In the genomic region with DNA sequence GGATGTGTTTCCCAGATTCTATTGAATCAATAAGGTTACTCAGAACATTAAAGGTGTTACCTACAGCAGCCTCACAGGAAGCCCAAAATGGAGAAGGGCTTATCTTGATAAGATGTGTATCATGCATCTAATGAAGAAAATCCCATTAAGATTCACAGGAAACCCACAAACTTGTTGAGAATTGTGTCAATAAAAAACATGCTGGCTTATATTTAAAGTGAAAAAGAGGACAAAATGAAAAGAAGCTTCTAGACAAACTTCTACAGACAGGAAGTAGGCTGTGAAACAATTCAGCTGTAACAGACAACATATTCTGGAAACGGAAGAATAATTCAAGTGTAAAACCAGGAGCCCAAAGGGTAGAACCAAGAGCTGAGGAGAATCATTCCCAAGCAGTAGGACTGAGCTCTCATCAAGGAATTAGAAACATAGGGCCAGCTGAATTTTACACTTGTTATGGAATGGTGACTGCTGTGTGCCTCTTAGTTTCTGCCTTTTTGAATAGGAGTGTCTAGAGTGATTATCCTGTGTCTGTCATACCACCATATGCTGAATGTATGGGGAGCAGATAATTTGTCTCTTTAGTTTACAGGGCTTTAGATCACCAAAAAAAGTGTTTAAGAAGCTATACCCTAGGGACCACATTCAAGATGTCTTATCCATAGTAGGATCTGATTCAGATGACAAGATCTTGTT, we compare ENCODE assay signal across 10 cellular contexts. TPM values are rescaled to one million over a fixed set of nuclear protein-coding genes. Genes with fewer than 3 reads are reported as not detected.
DNase-seq lines count a peak whose midpoint lies in the region; ATAC-seq and TF ChIP-seq lines count a peak whose summit lies in the region.
"Had no signal": no experiment of that assay in that cellular context is flagged by ENCODE, and none has a peak within 500 bp of the region (broad histone marks: within the 10 kb centered on the region; RNA-seq: fewer than 3 reads in every experiment).

No MANE protein-coding gene starts in this region.

- H3K9me3 Mint-ChIP-seq in activated T-cell treated with anti-CD3 and anti-CD28 coated beads, Interleukin-2, amount 50 U/mL, for 24 hours = no peaks in the 10 kb centered on the region

- H3K36me3 ChIP-seq in left lung (peaks cover 0 to 9% of the 10 kb centered on the region in 2 donors), tibial artery (peaks cover 0 to 6% (median 0%) of the 10 kb centered on the region in 3 donors)

- peak overlapping the region; percentile 9 to 57 for H3K27ac ChIP-seq in left lung
- peak overlapping the region; percentile 29 to 39 for H3K27ac ChIP-seq in tibial artery
- H3K27ac ChIP-seq: brain microvascular endothelial cell had no signal

- H3K27me3 Mint-ChIP-seq in activated T-cell treated with anti-CD3 and anti-CD28 coated beads, Interleukin-2, amount 50 U/mL, for 24 hours = no peaks in the 10 kb centered on the region

- no peak overlapping the region for H3K4me3 ChIP-seq in left lung
- H3K4me3 ChIP-seq in tibial artery = no peak overlapping the region

- no peaks in the 10 kb centered on the region for H3K27me3 ChIP-seq in left lung
- no peaks in the 10 kb centered on the region for H3K27me3 ChIP-seq in tibial artery
- H3K27me3 ChIP-seq: brain microvascular endothelial cell had no signal

- DNase-seq in activated T-cell treated with anti-CD3 and anti-CD28 coated beads, Interleukin-2, amount 50 U/mL, for 24 hours = no peak
- no peak for DNase-seq in activated T-cell treated with anti-CD3 and anti-CD28 coated beads, Interleukin-2, amount 50 U/mL, for 1 hour
- DNase-seq in T-helper 22 cell (ENCODE audit: low read depth) = peak; percentile 18
- DNase-seq in left lung = no peak
- no peak for DNase-seq in tibial artery
- no peak for DNase-seq in NOMO-1 (lab: John Stamatoyannopoulos, UW; ENCODE audit: unreplicated experiment in 2 of 2)
- no peak for DNase-seq in midbrain (lab: John Stamatoyannopoulos, UW)
- DNase-seq: brain microvascular endothelial cell, NCI-H1105 had no signal

- H3K4me1 ChIP-seq in left lung (peaks cover 9 to 51% of the 10 kb centered on the region in 2 donors), tibial artery (peaks cover 6 to 35% (median 22%) of the 10 kb centered on the region in 4 donors)

- intact Hi-C loops in left lung (cut with DNase I) = no loop called here
- intact Hi-C loops in tibial artery (cut with DNase I; ENCODE audit: low total_unique reads) = no loop called here

- ATAC-seq in left lung (no peak), GM18868 (IDR thresholded peaks at IDR 0.05; ENCODE audit: unreplicated experiment) (no peak)

- H3K4me1 Mint-ChIP-seq in activated T-cell treated with anti-CD3 and anti-CD28 coated beads, Interleukin-2, amount 50 U/mL, for 24 hours (ENCODE audit: low read depth) = peaks cover 74% of the 10 kb centered on the region

- H3K9me3 ChIP-seq in left lung = no peaks in the 10 kb centered on the region
- H3K9me3 ChIP-seq in tibial artery = no peaks in the 10 kb centered on the region

- H3K4me3 Mint-ChIP-seq in activated T-cell treated with anti-CD3 and anti-CD28 coated beads, Interleukin-2, amount 50 U/mL, for 24 hours = peak overlapping the region; percentile 57

- H3K36me3 Mint-ChIP-seq in activated T-cell treated with anti-CD3 and anti-CD28 coated beads, Interleukin-2, amount 50 U/mL, for 24 hours (ENCODE audit: low read depth) = peaks cover 71% of the 10 kb centered on the region

- TF ChIP-seq CTCF in left lung (IDR thresholded peaks at IDR 0.05) (no peak), tibial artery (IDR thresholded peaks at IDR 0.05) (no peak)

- peak overlapping the region; percentile 94 for H3K27ac Mint-ChIP-seq in activated T-cell treated with anti-CD3 and anti-CD28 coated beads, Interleukin-2, amount 50 U/mL, for 24 hours

RNA-seq across cellular contexts. Expression of a gene that starts 9.6 kb away (rescaled TPM):
- total RNA-seq in left lung = 10 to 100 TPM; 66.8 to 79.7 TPM

RNA-seq across cellular contexts. Expression of a gene that starts 13.6 kb away (rescaled TPM):
- total RNA-seq in left lung = 10 to 100 TPM; 27.0 to 28.5 TPM
